Comparison of ENCODE assay signal across 1 cellular context in genomic region chr1:171313835-171314320, GRCh38.
TF ChIP-seq lines count a peak whose summit lies in the region.

FMO4 (plus strand) TSS chr1:171314183; CDS start chr1:171319826, 5,643 bp downstream.

TF ChIP-seq in H1, 55 proteins besides CTCF, POLR2A, EP300 and RAD21:
- TF ChIP-seq FOSL1 (IDR thresholded peaks at IDR 0.05; ENCODE audit: insufficient read depth, low read depth, low read length): no peak
- no peak for TF ChIP-seq EZH2 (IDR thresholded peaks at IDR 0.05; ENCODE audit: low read depth, low read length, severe bottlenecking)
- no peak for TF ChIP-seq SIRT6 (IDR thresholded peaks at IDR 0.05; ENCODE audit: low read length)
- TF ChIP-seq SIN3A (conservative IDR thresholded peaks at IDR 0.05 in 1 of 2, IDR thresholded peaks at IDR 0.05 in 1 of 2; ENCODE audit: low read depth in 1 of 2, low read length in 2 of 2): no peak; a peak in 1 of 4 replicates
- no peak for TF ChIP-seq SAP30 (IDR thresholded peaks at IDR 0.05; ENCODE audit: insufficient read depth, insufficient replicate concordance, low read length)
- TF ChIP-seq RFX5 (IDR thresholded peaks at IDR 0.05; ENCODE audit: borderline replicate concordance, low read depth, low read length): no peak
- peak; percentile 35; the same call in 1 of the 2 replicates for TF ChIP-seq TAF1 (IDR thresholded peaks at IDR 0.05; ENCODE audit: low read depth, low read length)
- TF ChIP-seq CBX8 (IDR thresholded peaks at IDR 0.05; ENCODE audit: borderline replicate concordance, low read depth, low read length): no peak
- TF ChIP-seq SP4 (IDR thresholded peaks at IDR 0.05; ENCODE audit: low read length): no peak
- no peak for TF ChIP-seq TCF12 (IDR thresholded peaks at IDR 0.05; ENCODE audit: low read depth, low read length)
- TF ChIP-seq, protein P1, sequence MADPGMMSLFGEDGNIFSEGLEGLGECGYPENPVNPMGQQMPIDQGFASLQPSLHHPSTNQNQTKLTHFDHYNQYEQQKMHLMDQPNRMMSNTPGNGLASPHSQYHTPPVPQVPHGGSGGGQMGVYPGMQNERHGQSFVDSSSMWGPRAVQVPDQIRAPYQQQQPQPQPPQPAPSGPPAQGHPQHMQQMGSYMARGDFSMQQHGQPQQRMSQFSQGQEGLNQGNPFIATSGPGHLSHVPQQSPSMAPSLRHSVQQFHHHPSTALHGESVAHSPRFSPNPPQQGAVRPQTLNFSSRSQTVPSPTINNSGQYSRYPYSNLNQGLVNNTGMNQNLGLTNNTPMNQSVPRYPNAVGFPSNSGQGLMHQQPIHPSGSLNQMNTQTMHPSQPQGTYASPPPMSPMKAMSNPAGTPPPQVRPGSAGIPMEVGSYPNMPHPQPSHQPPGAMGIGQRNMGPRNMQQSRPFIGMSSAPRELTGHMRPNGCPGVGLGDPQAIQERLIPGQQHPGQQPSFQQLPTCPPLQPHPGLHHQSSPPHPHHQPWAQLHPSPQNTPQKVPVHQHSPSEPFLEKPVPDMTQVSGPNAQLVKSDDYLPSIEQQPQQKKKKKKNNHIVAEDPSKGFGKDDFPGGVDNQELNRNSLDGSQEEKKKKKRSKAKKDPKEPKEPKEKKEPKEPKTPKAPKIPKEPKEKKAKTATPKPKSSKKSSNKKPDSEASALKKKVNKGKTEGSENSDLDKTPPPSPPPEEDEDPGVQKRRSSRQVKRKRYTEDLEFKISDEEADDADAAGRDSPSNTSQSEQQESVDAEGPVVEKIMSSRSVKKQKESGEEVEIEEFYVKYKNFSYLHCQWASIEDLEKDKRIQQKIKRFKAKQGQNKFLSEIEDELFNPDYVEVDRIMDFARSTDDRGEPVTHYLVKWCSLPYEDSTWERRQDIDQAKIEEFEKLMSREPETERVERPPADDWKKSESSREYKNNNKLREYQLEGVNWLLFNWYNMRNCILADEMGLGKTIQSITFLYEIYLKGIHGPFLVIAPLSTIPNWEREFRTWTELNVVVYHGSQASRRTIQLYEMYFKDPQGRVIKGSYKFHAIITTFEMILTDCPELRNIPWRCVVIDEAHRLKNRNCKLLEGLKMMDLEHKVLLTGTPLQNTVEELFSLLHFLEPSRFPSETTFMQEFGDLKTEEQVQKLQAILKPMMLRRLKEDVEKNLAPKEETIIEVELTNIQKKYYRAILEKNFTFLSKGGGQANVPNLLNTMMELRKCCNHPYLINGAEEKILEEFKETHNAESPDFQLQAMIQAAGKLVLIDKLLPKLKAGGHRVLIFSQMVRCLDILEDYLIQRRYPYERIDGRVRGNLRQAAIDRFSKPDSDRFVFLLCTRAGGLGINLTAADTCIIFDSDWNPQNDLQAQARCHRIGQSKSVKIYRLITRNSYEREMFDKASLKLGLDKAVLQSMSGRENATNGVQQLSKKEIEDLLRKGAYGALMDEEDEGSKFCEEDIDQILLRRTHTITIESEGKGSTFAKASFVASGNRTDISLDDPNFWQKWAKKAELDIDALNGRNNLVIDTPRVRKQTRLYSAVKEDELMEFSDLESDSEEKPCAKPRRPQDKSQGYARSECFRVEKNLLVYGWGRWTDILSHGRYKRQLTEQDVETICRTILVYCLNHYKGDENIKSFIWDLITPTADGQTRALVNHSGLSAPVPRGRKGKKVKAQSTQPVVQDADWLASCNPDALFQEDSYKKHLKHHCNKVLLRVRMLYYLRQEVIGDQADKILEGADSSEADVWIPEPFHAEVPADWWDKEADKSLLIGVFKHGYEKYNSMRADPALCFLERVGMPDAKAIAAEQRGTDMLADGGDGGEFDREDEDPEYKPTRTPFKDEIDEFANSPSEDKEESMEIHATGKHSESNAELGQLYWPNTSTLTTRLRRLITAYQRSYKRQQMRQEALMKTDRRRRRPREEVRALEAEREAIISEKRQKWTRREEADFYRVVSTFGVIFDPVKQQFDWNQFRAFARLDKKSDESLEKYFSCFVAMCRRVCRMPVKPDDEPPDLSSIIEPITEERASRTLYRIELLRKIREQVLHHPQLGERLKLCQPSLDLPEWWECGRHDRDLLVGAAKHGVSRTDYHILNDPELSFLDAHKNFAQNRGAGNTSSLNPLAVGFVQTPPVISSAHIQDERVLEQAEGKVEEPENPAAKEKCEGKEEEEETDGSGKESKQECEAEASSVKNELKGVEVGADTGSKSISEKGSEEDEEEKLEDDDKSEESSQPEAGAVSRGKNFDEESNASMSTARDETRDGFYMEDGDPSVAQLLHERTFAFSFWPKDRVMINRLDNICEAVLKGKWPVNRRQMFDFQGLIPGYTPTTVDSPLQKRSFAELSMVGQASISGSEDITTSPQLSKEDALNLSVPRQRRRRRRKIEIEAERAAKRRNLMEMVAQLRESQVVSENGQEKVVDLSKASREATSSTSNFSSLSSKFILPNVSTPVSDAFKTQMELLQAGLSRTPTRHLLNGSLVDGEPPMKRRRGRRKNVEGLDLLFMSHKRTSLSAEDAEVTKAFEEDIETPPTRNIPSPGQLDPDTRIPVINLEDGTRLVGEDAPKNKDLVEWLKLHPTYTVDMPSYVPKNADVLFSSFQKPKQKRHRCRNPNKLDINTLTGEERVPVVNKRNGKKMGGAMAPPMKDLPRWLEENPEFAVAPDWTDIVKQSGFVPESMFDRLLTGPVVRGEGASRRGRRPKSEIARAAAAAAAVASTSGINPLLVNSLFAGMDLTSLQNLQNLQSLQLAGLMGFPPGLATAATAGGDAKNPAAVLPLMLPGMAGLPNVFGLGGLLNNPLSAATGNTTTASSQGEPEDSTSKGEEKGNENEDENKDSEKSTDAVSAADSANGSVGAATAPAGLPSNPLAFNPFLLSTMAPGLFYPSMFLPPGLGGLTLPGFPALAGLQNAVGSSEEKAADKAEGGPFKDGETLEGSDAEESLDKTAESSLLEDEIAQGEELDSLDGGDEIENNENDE (IDR thresholded peaks at IDR 0.05; ENCODE audit: insufficient replicate concordance, low read length): no peak
- no peak for TF ChIP-seq RNF2 (IDR thresholded peaks at IDR 0.05; ENCODE audit: borderline replicate concordance, low read depth, low read length, missing control alignments, poor library complexity, severe bottlenecking)
- TF ChIP-seq SP1 (IDR thresholded peaks at IDR 0.05; ENCODE audit: low read depth, low read length): peak; percentile 36; the same call in 1 of the 2 replicates
- TF ChIP-seq RBBP5 (IDR thresholded peaks at IDR 0.05; ENCODE audit: borderline replicate concordance, low read depth, low read length): no peak
- no peak for TF ChIP-seq CHD1 (IDR thresholded peaks at IDR 0.05; ENCODE audit: low read depth, low read length)
- TF ChIP-seq POU5F1 (IDR thresholded peaks at IDR 0.05; ENCODE audit: low read depth, low read length): no peak
- no peak for TF ChIP-seq KDM1A (IDR thresholded peaks at IDR 0.05; ENCODE audit: borderline replicate concordance, low read length)
- 0 out of 2 replicates have a peak, but pooled peaks have one; percentile 31 for TF ChIP-seq MAFK (IDR thresholded peaks at IDR 0.05; ENCODE audit: low read depth, low read length)
- TF ChIP-seq RXRA (IDR thresholded peaks at IDR 0.05; ENCODE audit: insufficient read depth, low read depth, low read length): no peak
- TF ChIP-seq JUN (IDR thresholded peaks at IDR 0.05; ENCODE audit: low read depth, low read length): no peak
- TF ChIP-seq ATF2 (IDR thresholded peaks at IDR 0.05; ENCODE audit: low read length): 0 out of 2 replicates have a peak, but pooled peaks have one; percentile 76
- no peak for TF ChIP-seq SP2 (IDR thresholded peaks at IDR 0.05; ENCODE audit: low read length)
- no peak for TF ChIP-seq SUZ12 (IDR thresholded peaks at IDR 0.05; ENCODE audit: low read length)
- TF ChIP-seq YY1 (IDR thresholded peaks at IDR 0.05; ENCODE audit: low read depth, low read length): 0 out of 2 replicates have a peak, but pooled peaks have one; percentile 37
- peak; percentile 44; the same call in 1 of the 2 replicates for TF ChIP-seq MAX (IDR thresholded peaks at IDR 0.05)
- no peak for TF ChIP-seq BRCA1 (IDR thresholded peaks at IDR 0.05; ENCODE audit: low read depth, low read length)
- peak; percentile 89 for TF ChIP-seq CREB1 (IDR thresholded peaks at IDR 0.05)
